Comparison of ENCODE assay signal across 1 cellular context in the genomic region with DNA sequence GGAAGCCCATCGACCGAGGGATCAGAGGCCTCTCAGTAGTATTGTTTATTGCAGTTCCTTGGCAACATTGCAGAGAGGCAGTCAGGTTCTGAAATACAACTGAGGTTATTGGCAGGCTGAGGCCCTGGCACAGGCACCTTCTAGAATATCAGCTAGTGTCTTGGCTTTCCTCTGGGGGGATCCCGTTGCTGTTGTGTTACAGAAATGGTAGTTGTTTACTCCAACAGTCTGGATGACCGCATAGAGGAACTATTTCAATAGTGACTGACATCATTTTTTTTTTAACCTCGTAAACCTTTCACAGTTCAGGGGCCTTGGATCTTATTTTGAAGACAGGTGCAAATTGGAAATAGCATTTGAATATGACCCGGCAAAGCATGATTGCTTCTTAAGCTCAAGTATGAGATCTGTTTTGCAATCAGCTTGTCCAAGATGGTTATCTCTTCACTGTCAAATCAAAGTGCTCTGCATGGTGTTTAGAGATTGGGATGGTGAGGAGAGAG.
TF ChIP-seq lines count a peak whose summit lies in the region.

No MANE protein-coding gene starts in this region.

TF ChIP-seq in SK-N-SH treated with all-trans-retinoic acid at 6 μM for 48 hours, 23 proteins besides CTCF, POLR2A, EP300 and RAD21 (continued from another document):
- TF ChIP-seq, protein P1, sequence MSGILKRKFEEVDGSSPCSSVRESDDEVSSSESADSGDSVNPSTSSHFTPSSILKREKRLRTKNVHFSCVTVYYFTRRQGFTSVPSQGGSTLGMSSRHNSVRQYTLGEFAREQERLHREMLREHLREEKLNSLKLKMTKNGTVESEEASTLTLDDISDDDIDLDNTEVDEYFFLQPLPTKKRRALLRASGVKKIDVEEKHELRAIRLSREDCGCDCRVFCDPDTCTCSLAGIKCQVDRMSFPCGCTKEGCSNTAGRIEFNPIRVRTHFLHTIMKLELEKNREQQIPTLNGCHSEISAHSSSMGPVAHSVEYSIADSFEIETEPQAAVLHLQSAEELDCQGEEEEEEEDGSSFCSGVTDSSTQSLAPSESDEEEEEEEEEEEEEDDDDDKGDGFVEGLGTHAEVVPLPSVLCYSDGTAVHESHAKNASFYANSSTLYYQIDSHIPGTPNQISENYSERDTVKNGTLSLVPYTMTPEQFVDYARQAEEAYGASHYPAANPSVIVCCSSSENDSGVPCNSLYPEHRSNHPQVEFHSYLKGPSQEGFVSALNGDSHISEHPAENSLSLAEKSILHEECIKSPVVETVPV (CRISPR knock-in tag; IDR thresholded peaks at IDR 0.05), result no peak
- no peak for TF ChIP-seq ISL1 (CRISPR knock-in tag; IDR thresholded peaks at IDR 0.05)
- no peak for TF ChIP-seq ZFP3 (CRISPR knock-in tag; IDR thresholded peaks at IDR 0.05)
- TF ChIP-seq, protein P2, sequence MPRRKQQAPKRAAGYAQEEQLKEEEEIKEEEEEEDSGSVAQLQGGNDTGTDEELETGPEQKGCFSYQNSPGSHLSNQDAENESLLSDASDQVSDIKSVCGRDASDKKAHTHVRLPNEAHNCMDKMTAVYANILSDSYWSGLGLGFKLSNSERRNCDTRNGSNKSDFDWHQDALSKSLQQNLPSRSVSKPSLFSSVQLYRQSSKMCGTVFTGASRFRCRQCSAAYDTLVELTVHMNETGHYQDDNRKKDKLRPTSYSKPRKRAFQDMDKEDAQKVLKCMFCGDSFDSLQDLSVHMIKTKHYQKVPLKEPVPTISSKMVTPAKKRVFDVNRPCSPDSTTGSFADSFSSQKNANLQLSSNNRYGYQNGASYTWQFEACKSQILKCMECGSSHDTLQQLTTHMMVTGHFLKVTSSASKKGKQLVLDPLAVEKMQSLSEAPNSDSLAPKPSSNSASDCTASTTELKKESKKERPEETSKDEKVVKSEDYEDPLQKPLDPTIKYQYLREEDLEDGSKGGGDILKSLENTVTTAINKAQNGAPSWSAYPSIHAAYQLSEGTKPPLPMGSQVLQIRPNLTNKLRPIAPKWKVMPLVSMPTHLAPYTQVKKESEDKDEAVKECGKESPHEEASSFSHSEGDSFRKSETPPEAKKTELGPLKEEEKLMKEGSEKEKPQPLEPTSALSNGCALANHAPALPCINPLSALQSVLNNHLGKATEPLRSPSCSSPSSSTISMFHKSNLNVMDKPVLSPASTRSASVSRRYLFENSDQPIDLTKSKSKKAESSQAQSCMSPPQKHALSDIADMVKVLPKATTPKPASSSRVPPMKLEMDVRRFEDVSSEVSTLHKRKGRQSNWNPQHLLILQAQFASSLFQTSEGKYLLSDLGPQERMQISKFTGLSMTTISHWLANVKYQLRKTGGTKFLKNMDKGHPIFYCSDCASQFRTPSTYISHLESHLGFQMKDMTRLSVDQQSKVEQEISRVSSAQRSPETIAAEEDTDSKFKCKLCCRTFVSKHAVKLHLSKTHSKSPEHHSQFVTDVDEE (CRISPR knock-in tag; IDR thresholded peaks at IDR 0.05), result no peak
- TF ChIP-seq ARNTL (CRISPR knock-in tag; IDR thresholded peaks at IDR 0.05; ENCODE audit: borderline replicate concordance, low read depth), result no peak
